ENCODE assay signal across 8 cellular contexts in genomic region chr13:98476538-98476966, GRCh38.
DNase-seq lines count a peak whose midpoint lies in the region; ATAC-seq and TF ChIP-seq lines count a peak whose summit lies in the region.

No MANE protein-coding gene starts in this region.

- peak overlapping the region; percentile 61 for H3K4me2 ChIP-seq in fibroblast of lung (ENCODE audit: extremely low read depth, insufficient read depth, low read length)

- DNase-seq in GM10266 (ENCODE audit: extremely low spot score), result peak; percentile 94
- peak; percentile 79 for DNase-seq in NCI-H226
- DNase-seq in activated CD8-positive, alpha-beta memory T cell treated with anti-CD3 and anti-CD28 coated beads, Interleukin-2, amount 50 U/mL, for 1 hour (ENCODE audit: extremely low read depth), result peak; percentile 74
- peak; percentile 77 to 96 for DNase-seq in fibroblast of lung (ENCODE audit: low read depth in 2 of 2)
- DNase-seq in psoas muscle, result peak; percentile 69 to 76
- DNase-seq in epidermal melanocyte (ENCODE audit: insufficient read length, low spot score), result no peak
- DNase-seq in NCI-H510A treated with DMSO at 0.1 percent for 48 hours (lab: John Stamatoyannopoulos, UW), result no peak

- ATAC-seq in HG02571 (IDR thresholded peaks at IDR 0.05; ENCODE audit: unreplicated experiment) (peak; percentile 87), psoas muscle (peak; percentile 50 to 78 (median 72))

- no peak overlapping the region for H3K4me3 ChIP-seq in fibroblast of lung (replicated peaks in 1 of 4; ENCODE audit: control extremely low read depth in 1 of 4, insufficient read depth in 1 of 4, low read depth in 3 of 4, low read length in 4 of 4)
- H3K4me3 ChIP-seq in psoas muscle, result no peak overlapping the region

- H2AFZ ChIP-seq in fibroblast of lung (ENCODE audit: low read length), result no peak overlapping the region

- H3K9ac ChIP-seq in fibroblast of lung (ENCODE audit: insufficient read depth, low read length), result no peak overlapping the region

- H3K27me3 ChIP-seq in fibroblast of lung (ENCODE audit: control insufficient read depth, insufficient read depth, low read length) (no peaks in the 10 kb centered on the region), psoas muscle (ENCODE audit: insufficient read depth in 3 of 3, low read length in 2 of 3) (no peaks in the 10 kb centered on the region)

- 41 to 52% (median 46%) methylated on average over 13 of the region's 13 CpGs for WGBS in psoas muscle, 3 donors

- H3K79me2 ChIP-seq in fibroblast of lung (ENCODE audit: control insufficient read depth, insufficient read depth, low read length), result peaks cover 38% of the 10 kb centered on the region

- H3K27ac ChIP-seq in fibroblast of lung (ENCODE audit: insufficient read depth, low read length) (peak overlapping the region; percentile 59), psoas muscle (no peak overlapping the region)

- no peak for TF ChIP-seq CTCF in GM10266 (IDR thresholded peaks at IDR 0.05; ENCODE audit: control insufficient read depth, insufficient read depth, low read depth, missing control alignments)
- no peak for TF ChIP-seq CTCF in fibroblast of lung (conservative IDR thresholded peaks at IDR 0.05 in 1 of 2, IDR thresholded peaks at IDR 0.05 in 1 of 2; ENCODE audit: low read depth in 1 of 2, low read length in 2 of 2)
- TF ChIP-seq CTCF in psoas muscle (IDR thresholded peaks at IDR 0.05), result no peak

- H3K9me3 ChIP-seq in fibroblast of lung (ENCODE audit: control insufficient read depth, insufficient read depth, low read depth, low read length), result no peaks in the 10 kb centered on the region
- H3K9me3 ChIP-seq in psoas muscle, result no peaks in the 10 kb centered on the region

- H4K20me1 ChIP-seq in fibroblast of lung (ENCODE audit: control insufficient read depth, extremely low read depth, insufficient read depth, low read length), result no peaks in the 10 kb centered on the region

- peaks cover 12% of the 10 kb centered on the region for H3K4me1 ChIP-seq in fibroblast of lung (ENCODE audit: control insufficient read depth, extremely low read depth, insufficient read depth, low read length)
- peaks cover 17% of the 10 kb centered on the region for H3K4me1 ChIP-seq in psoas muscle

- intact Hi-C loops in psoas muscle (cut with DNase I), result no loop called here

- peaks cover 10% of the 10 kb centered on the region for H3K36me3 ChIP-seq in fibroblast of lung (ENCODE audit: control insufficient read depth, insufficient read depth, low read length)
- peaks cover 0 to 24% of the 10 kb centered on the region in 2 donors for H3K36me3 ChIP-seq in psoas muscle (ENCODE audit: insufficient read depth in 1 of 2, low read depth in 1 of 2)

Comparison
In these comparisons a context has a peak if more than half of its experiments do, and no peak if none do; other contexts are left out.
1. DNase-seq: peak in GM10266 (single experiment), NCI-H226 (single experiment), activated CD8-positive, alpha-beta memory T cell treated with anti-CD3 and anti-CD28 coated beads, Interleukin-2, amount 50 U/mL, for 1 hour (single experiment), fibroblast of lung (2 of 2) and psoas muscle (2 of 2); none in epidermal melanocyte (single experiment) and NCI-H510A treated with DMSO at 0.1 percent for 48 hours (single experiment).